ENCODE assay signal across 8 cellular contexts in genomic region chr20:23446505-23446904, GRCh38. TPM values are rescaled to one million over a fixed set of nuclear protein-coding genes. Genes with fewer than 3 reads are reported as not detected.
DNase-seq lines count a peak whose midpoint lies in the region; ATAC-seq, FAIRE-seq and TF ChIP-seq lines count a peak whose summit lies in the region.

No MANE protein-coding gene starts in this region.

- 76 to 80% (median 80%) methylated on average over 8 of the region's 8 CpGs for WGBS in small intestine, 3 donors

- no peak overlapping the region for H3K4me3 ChIP-seq in cardiac muscle cell
- no peak overlapping the region for H3K4me3 ChIP-seq in small intestine (ENCODE audit: low read depth in 1 of 2, low read length in 2 of 2)
- no peak overlapping the region for H3K4me3 ChIP-seq in CD8-positive, alpha-beta memory T cell (ENCODE audit: low read length)

- FAIRE-seq in small intestine (lab: Jason Lieb, UNC) = no peak

- CTCF ChIA-PET in activated CD4-positive, alpha-beta T cell treated with anti-CD3 and anti-CD28 coated beads, Interleukin-2, amount 10 ng/mL, durations not matched to agents 7 days and 5 days (lab: Charles Lee) = interaction anchor here (0.7 kb wide), 1 partner anchor 94 kb away, joined by 3 read pairs; no protein-coding TSS in a partner anchor
- CTCF ChIA-PET in CD8-positive, alpha-beta memory T cell (lab: Charles Lee) = interaction anchor here (1.5 kb wide), 1 partner anchor 10 kb away, joined by 5 read pairs; no protein-coding TSS in a partner anchor

- H3K4me1 ChIP-seq in cardiac muscle cell (ENCODE audit: low read depth) (no peaks in the 10 kb centered on the region), small intestine (ENCODE audit: control insufficient read depth in 2 of 2, insufficient read depth in 1 of 2, low read depth in 1 of 2, low read length in 1 of 2) (no peaks in the 10 kb centered on the region)
- H3K4me1 ChIP-seq in CD8-positive, alpha-beta memory T cell (ENCODE audit: insufficient read depth, low read length) = no peaks in the 10 kb centered on the region

- H3K27ac ChIP-seq in C4-2B (no peak overlapping the region), cardiac muscle cell (no peak overlapping the region), small intestine (ENCODE audit: low read depth in 1 of 2, low read length in 1 of 2) (no peak overlapping the region)
- no peak overlapping the region for H3K27ac ChIP-seq in CD8-positive, alpha-beta memory T cell (ENCODE audit: low read depth, low read length)

- no peak overlapping the region for H3K27ac Mint-ChIP-seq in activated CD4-positive, alpha-beta T cell treated with anti-CD3 and anti-CD28 coated beads, Interleukin-2, amount 10 ng/mL, durations not matched to agents 7 days and 5 days
- H3K27ac Mint-ChIP-seq in CD8-positive, alpha-beta memory T cell = peak overlapping the region in 1 of 8 donors; percentile 58

- DNase-seq in MV-4-11 (lab: John Stamatoyannopoulos, UW) (peak; percentile 54), cardiac muscle cell (ENCODE audit: low read depth in 1 of 2, low spot score in 1 of 2) (peak; percentile 64 to 67), small intestine (peak; percentile 29), occipital lobe (lab: John Stamatoyannopoulos, UW) (no peak)
- peak; percentile 29 for DNase-seq in activated CD4-positive, alpha-beta T cell treated with anti-CD3 and anti-CD28 coated beads, Interleukin-2, amount 10 ng/mL, durations not matched to agents 7 days and 5 days
- DNase-seq in CD8-positive, alpha-beta memory T cell = no peak

- H3K9me3 Mint-ChIP-seq in activated CD4-positive, alpha-beta T cell treated with anti-CD3 and anti-CD28 coated beads, Interleukin-2, amount 10 ng/mL, durations not matched to agents 7 days and 5 days = no peaks in the 10 kb centered on the region
- no peaks in the 10 kb centered on the region for H3K9me3 Mint-ChIP-seq in CD8-positive, alpha-beta memory T cell

- TF ChIP-seq CTCF in C4-2B (conservative IDR thresholded peaks at IDR 0.05) = peak; percentile 55
- TF ChIP-seq CTCF in cardiac muscle cell (IDR thresholded peaks at IDR 0.05; ENCODE audit: low read depth, low read length) = peak; percentile 66

- H3K27me3 ChIP-seq in cardiac muscle cell (no peaks in the 10 kb centered on the region), small intestine (ENCODE audit: control insufficient read depth in 2 of 2, insufficient read depth in 2 of 2, low read length in 2 of 2) (no peaks in the 10 kb centered on the region)
- H3K27me3 ChIP-seq in CD8-positive, alpha-beta memory T cell (ENCODE audit: insufficient read depth, low read length, poor library complexity, severe bottlenecking) = no peaks in the 10 kb centered on the region

- peaks cover 10% of the 10 kb centered on the region for H3K4me1 Mint-ChIP-seq in activated CD4-positive, alpha-beta T cell treated with anti-CD3 and anti-CD28 coated beads, Interleukin-2, amount 10 ng/mL, durations not matched to agents 7 days and 5 days
- H3K4me1 Mint-ChIP-seq in CD8-positive, alpha-beta memory T cell = peaks cover 7 to 14% (median 8%) of the 10 kb centered on the region in 3 donors

- H3K4me3 Mint-ChIP-seq in activated CD4-positive, alpha-beta T cell treated with anti-CD3 and anti-CD28 coated beads, Interleukin-2, amount 10 ng/mL, durations not matched to agents 7 days and 5 days = no peak overlapping the region
- no peak overlapping the region for H3K4me3 Mint-ChIP-seq in CD8-positive, alpha-beta memory T cell

- H3K27me3 Mint-ChIP-seq in activated CD4-positive, alpha-beta T cell treated with anti-CD3 and anti-CD28 coated beads, Interleukin-2, amount 10 ng/mL, durations not matched to agents 7 days and 5 days = no peaks in the 10 kb centered on the region
- H3K27me3 Mint-ChIP-seq in CD8-positive, alpha-beta memory T cell = peaks cover 0 to 3% of the 10 kb centered on the region in 2 donors

- H3K36me3 Mint-ChIP-seq in activated CD4-positive, alpha-beta T cell treated with anti-CD3 and anti-CD28 coated beads, Interleukin-2, amount 10 ng/mL, durations not matched to agents 7 days and 5 days (ENCODE audit: low read depth) = no peaks in the 10 kb centered on the region
- H3K36me3 Mint-ChIP-seq in CD8-positive, alpha-beta memory T cell = no peaks in the 10 kb centered on the region

- POLR2A ChIA-PET in activated CD4-positive, alpha-beta T cell treated with anti-CD3 and anti-CD28 coated beads, Interleukin-2, amount 10 ng/mL, durations not matched to agents 7 days and 5 days (lab: Charles Lee) = no interaction called here
- POLR2A ChIA-PET in CD8-positive, alpha-beta memory T cell (lab: Charles Lee) = no interaction called here

- H3K36me3 ChIP-seq in cardiac muscle cell (no peaks in the 10 kb centered on the region), small intestine (ENCODE audit: control insufficient read depth in 2 of 2, insufficient read depth in 2 of 2, low read length in 2 of 2) (no peaks in the 10 kb centered on the region)
- H3K36me3 ChIP-seq in CD8-positive, alpha-beta memory T cell (ENCODE audit: insufficient read depth, low read length) = no peaks in the 10 kb centered on the region

- H3K9me3 ChIP-seq in cardiac muscle cell (ENCODE audit: low read depth) (no peaks in the 10 kb centered on the region), small intestine (ENCODE audit: control insufficient read depth, low read depth) (no peaks in the 10 kb centered on the region)
- no peaks in the 10 kb centered on the region for H3K9me3 ChIP-seq in CD8-positive, alpha-beta memory T cell (ENCODE audit: low read length)

- peak; percentile 69 for ATAC-seq in GM18907 (IDR thresholded peaks at IDR 0.05; ENCODE audit: unreplicated experiment)

RNA-seq across cellular contexts. Expression of gene CST11, which starts 6.2 kb away (rescaled TPM):
- total RNA-seq in activated CD4-positive, alpha-beta T cell treated with anti-CD3 and anti-CD28 coated beads, Interleukin-2, amount 10 ng/mL, durations not matched to agents 7 days and 5 days = not detected
- total RNA-seq in cardiac muscle cell (not detected in 2 replicates), occipital lobe (not detected)
- polyA plus RNA-seq in cardiac muscle cell (not detected in 2 replicates), small intestine (not detected)
- total RNA-seq in CD8-positive, alpha-beta memory T cell = not detected
- polyA plus RNA-seq in CD8-positive, alpha-beta memory T cell = not detected

RNA-seq across cellular contexts. Expression of gene CSTL1, which starts 7.0 kb away (rescaled TPM):
- total RNA-seq in activated CD4-positive, alpha-beta T cell treated with anti-CD3 and anti-CD28 coated beads, Interleukin-2, amount 10 ng/mL, durations not matched to agents 7 days and 5 days = not detected
- total RNA-seq in cardiac muscle cell (not detected in 2 replicates), occipital lobe (not detected)
- polyA plus RNA-seq in cardiac muscle cell (not detected in 2 replicates), small intestine (not detected)
- total RNA-seq in CD8-positive, alpha-beta memory T cell = not detected
- polyA plus RNA-seq in CD8-positive, alpha-beta memory T cell = not detected

RNA-seq across cellular contexts. Expression of gene NAPB, which starts 25.2 kb away (rescaled TPM):
- total RNA-seq in activated CD4-positive, alpha-beta T cell treated with anti-CD3 and anti-CD28 coated beads, Interleukin-2, amount 10 ng/mL, durations not matched to agents 7 days and 5 days = 10 to 100 TPM; 14.9 to 15.4 TPM
- 10.0 and 16.6 TPM in 2 replicates for total RNA-seq in cardiac muscle cell
- 12.9 and 27.2 TPM in 2 replicates for polyA plus RNA-seq in cardiac muscle cell
- 1 to 10 TPM; 3.2 to 8.4 (median 5.6) TPM for polyA plus RNA-seq in small intestine
- total RNA-seq in CD8-positive, alpha-beta memory T cell = 1 to 10 TPM; 7.4 to 7.6 TPM
- polyA plus RNA-seq in CD8-positive, alpha-beta memory T cell = 5.2 TPM
- total RNA-seq in occipital lobe = 96.5 TPM

RNA-seq across cellular contexts. Expression of gene CST8, which starts 44.4 kb away (rescaled TPM):
- not detected for total RNA-seq in activated CD4-positive, alpha-beta T cell treated with anti-CD3 and anti-CD28 coated beads, Interleukin-2, amount 10 ng/mL, durations not matched to agents 7 days and 5 days
- total RNA-seq in cardiac muscle cell (not detected in 2 replicates), occipital lobe (not detected)
- polyA plus RNA-seq in cardiac muscle cell (not detected in 2 replicates), small intestine (not detected)
- total RNA-seq in CD8-positive, alpha-beta memory T cell = not detected
- polyA plus RNA-seq in CD8-positive, alpha-beta memory T cell = not detected

Comparison
In these comparisons a context has a peak if more than half of its experiments do, and no peak if none do; other contexts are left out.
1. DNase-seq: peak in MV-4-11 (single experiment), activated CD4-positive, alpha-beta T cell treated with anti-CD3 and anti-CD28 coated beads, Interleukin-2, amount 10 ng/mL, durations not matched to agents 7 days and 5 days (single experiment), cardiac muscle cell (2 of 2) and small intestine (single experiment); none in CD8-positive, alpha-beta memory T cell (0 of 5) and occipital lobe (single experiment).